24 cellular contexts compared by ENCODE assay signal in the genomic region with DNA sequence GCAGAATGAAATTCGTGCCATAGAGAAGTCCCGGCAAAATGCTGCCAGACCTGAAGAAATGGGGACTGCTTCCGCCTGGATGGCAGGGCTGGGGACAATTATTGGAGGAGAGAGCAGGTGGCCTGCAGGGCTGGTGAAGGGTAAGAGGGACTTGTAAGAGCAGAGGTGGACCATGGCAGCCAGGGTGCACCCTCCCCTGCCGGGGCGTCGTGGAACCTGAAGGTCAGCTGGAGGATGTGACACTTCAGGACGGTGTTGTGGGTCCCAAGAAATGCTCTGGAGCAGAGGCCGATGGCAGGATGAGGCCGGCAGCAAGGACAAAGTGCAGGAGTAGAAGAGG. TPM values are rescaled to one million over a fixed set of nuclear protein-coding genes. Genes with fewer than 3 reads are reported as not detected.
A peak's percentile ranks its signal among the peaks of the same experiment; 100 is the strongest.
DNase-seq lines count a peak whose midpoint lies in the region; ATAC-seq and TF ChIP-seq lines count a peak whose summit lies in the region.
"Had no signal": no experiment of that assay in that cellular context is flagged by ENCODE, and none has a peak within 500 bp of the region (broad histone marks: within the 10 kb centered on the region; RNA-seq: fewer than 3 reads in every experiment).

No MANE protein-coding gene starts in this region.

- no peaks in the 10 kb centered on the region for H3K36me3 Mint-ChIP-seq in progenitor cell of endocrine pancreas (ENCODE audit: insufficient read depth)
- no peaks in the 10 kb centered on the region for H3K36me3 Mint-ChIP-seq in activated T-helper 17 cell treated with anti-CD3 and anti-CD28 coated beads, Interleukin-2, amount 50 U/mL, for 72 hours (ENCODE audit: low read depth)
- H3K36me3 Mint-ChIP-seq: activated naive CD4-positive, alpha-beta T cell treated with anti-CD3 and anti-CD28 coated beads, Interleukin-2, amount 50 U/mL, for 24 hours had no signal

- WGBS in SK-N-SH (ENCODE audit: low lambda C conversion rate), result 91% methylated on average over 9 of the region's 9 CpGs

- no peaks in the 10 kb centered on the region for H3K27me3 Mint-ChIP-seq in progenitor cell of endocrine pancreas
- H3K27me3 Mint-ChIP-seq in activated T-helper 17 cell treated with anti-CD3 and anti-CD28 coated beads, Interleukin-2, amount 50 U/mL, for 72 hours, result peaks cover 39% of the 10 kb centered on the region

- no peak overlapping the region for H3K9ac ChIP-seq in SK-N-SH

- H3K27ac Mint-ChIP-seq in progenitor cell of endocrine pancreas, result peak overlapping the region; percentile 56
- H3K27ac Mint-ChIP-seq in activated T-helper 17 cell treated with anti-CD3 and anti-CD28 coated beads, Interleukin-2, amount 50 U/mL, for 72 hours, result no peak overlapping the region
- H3K27ac Mint-ChIP-seq: activated B cell treated with CpG ODN at 0.5 μM for 24 hours; activated CD8-positive, alpha-beta T cell treated with anti-CD3 and anti-CD28 coated beads for 36 hours; activated naive CD4-positive, alpha-beta T cell treated with anti-CD3 and anti-CD28 coated beads, Interleukin-2, amount 50 U/mL, for 24 hours; activated T-cell treated with anti-CD3 and anti-CD28 coated beads, Interleukin-2, amount 50 U/mL, for 24 hours; T-helper 2 cell treated with Interferon-gamma antibody and Interleukin-4, amounts not matched to agents 5 μg/mL and 100 μg/mL, for 36 hours had no signal

- no peak for TF ChIP-seq RAD21 in SK-N-SH (IDR thresholded peaks at IDR 0.05; ENCODE audit: low read length)

- CTCF ChIA-PET in SK-N-SH (lab: Yijun Ruan, JAX), result no interaction called here

- ATAC-seq in SK-N-SH treated with all-trans-retinoic acid at 6 μM for 48 hours, result no peak
- no peak for ATAC-seq in activated T-helper 17 cell treated with anti-CD3 and anti-CD28 coated beads, Interleukin-2, amount 50 U/mL, for 72 hours (replicated peaks)
- ATAC-seq: activated CD8-positive, alpha-beta T cell treated with anti-CD3 and anti-CD28 coated beads for 36 hours had no signal

- H3F3A ChIP-seq in SK-N-SH (replicated peaks; ENCODE audit: insufficient read depth), result peaks cover 3% of the 10 kb centered on the region

- H3K4me3 ChIP-seq in SK-N-SH (ENCODE audit: low read depth in 2 of 2, low read length in 1 of 2), result no peak overlapping the region
- H3K4me3 ChIP-seq: body of pancreas, GM23248, right lobe of liver had no signal

- no peaks in the 10 kb centered on the region for H3K27me3 ChIP-seq in SK-N-SH (ENCODE audit: insufficient read depth)
- H3K27me3 ChIP-seq: body of pancreas, right lobe of liver had no signal

- no peaks in the 10 kb centered on the region for H3K79me2 ChIP-seq in SK-N-SH (ENCODE audit: insufficient read depth)

- H3K9me3 ChIP-seq in SK-N-SH, result no peaks in the 10 kb centered on the region
- H3K9me3 ChIP-seq: body of pancreas, right lobe of liver had no signal

- no peak overlapping the region for H3K4me3 Mint-ChIP-seq in progenitor cell of endocrine pancreas (ENCODE audit: low read depth)
- H3K4me3 Mint-ChIP-seq in activated T-helper 17 cell treated with anti-CD3 and anti-CD28 coated beads, Interleukin-2, amount 50 U/mL, for 72 hours, result no peak overlapping the region
- H3K4me3 Mint-ChIP-seq: activated B cell treated with CpG ODN at 0.5 μM for 24 hours; activated CD8-positive, alpha-beta T cell treated with anti-CD3 and anti-CD28 coated beads for 36 hours; activated naive CD4-positive, alpha-beta T cell treated with anti-CD3 and anti-CD28 coated beads, Interleukin-2, amount 50 U/mL, for 24 hours; activated T-cell treated with anti-CD3 and anti-CD28 coated beads, Interleukin-2, amount 50 U/mL, for 24 hours; T-helper 2 cell treated with Interferon-gamma antibody and Interleukin-4, amounts not matched to agents 5 μg/mL and 100 μg/mL, for 36 hours had no signal

- H3K4me1 ChIP-seq in SK-N-SH (ENCODE audit: control insufficient read depth in 1 of 2, insufficient read depth in 2 of 2, low read depth in 1 of 2, low read length in 1 of 2), result peaks cover 3 to 9% of the 10 kb centered on the region in 2 experiments; a peak in 3 of 4 replicates
- H3K4me1 ChIP-seq: right lobe of liver had no signal

- no peak for DNase-seq in SK-N-SH
- no peak for DNase-seq in epithelial cell of prostate (ENCODE audit: low read depth, low spot score)
- DNase-seq in progenitor cell of endocrine pancreas (ENCODE audit: low spot score, unreplicated experiment), result no peak
- no peak for DNase-seq in LoVo (ENCODE audit: low spot score)
- no peak for DNase-seq in superior temporal gyrus (ENCODE audit: extremely low spot score)
- DNase-seq in NCI-H1436 (lab: John Stamatoyannopoulos, UW), result no peak
- DNase-seq: activated B cell treated with CpG ODN at 0.5 μM for 24 hours; activated CD8-positive, alpha-beta T cell treated with anti-CD3 and anti-CD28 coated beads for 36 hours; activated T-cell treated with anti-CD3 and anti-CD28 coated beads, Interleukin-2, amount 50 U/mL, for 24 hours; dermis blood vessel endothelial cell; DMS53; NCI-H187; NCI-H446; occipital lobe; SIG-M5; stimulated activated CD4-positive, alpha-beta T cell treated with anti-CD3 and anti-CD28 coated beads, Interleukin-2, amount 100 ng/mL, for 48 hours had no signal

- H3K4me2 ChIP-seq in SK-N-SH, result no peak overlapping the region

- H3K9me2 ChIP-seq in SK-N-SH, result no peaks in the 10 kb centered on the region

- H2AFZ ChIP-seq in SK-N-SH (ENCODE audit: low read depth), result peak overlapping the region; percentile 76; the same call in 1 of the 2 replicates

- no peaks in the 10 kb centered on the region for H3K36me3 ChIP-seq in SK-N-SH (replicated peaks in 1 of 2; ENCODE audit: control insufficient read depth in 1 of 2, insufficient read depth in 2 of 2, low read length in 1 of 2)
- H3K36me3 ChIP-seq: right lobe of liver had no signal

- no peaks in the 10 kb centered on the region for H3K9me3 Mint-ChIP-seq in progenitor cell of endocrine pancreas (ENCODE audit: low read depth)
- peaks cover 5% of the 10 kb centered on the region for H3K9me3 Mint-ChIP-seq in activated T-helper 17 cell treated with anti-CD3 and anti-CD28 coated beads, Interleukin-2, amount 50 U/mL, for 72 hours
- H3K9me3 Mint-ChIP-seq: activated CD8-positive, alpha-beta T cell treated with anti-CD3 and anti-CD28 coated beads for 36 hours; activated naive CD4-positive, alpha-beta T cell treated with anti-CD3 and anti-CD28 coated beads, Interleukin-2, amount 50 U/mL, for 24 hours; activated T-cell treated with anti-CD3 and anti-CD28 coated beads, Interleukin-2, amount 50 U/mL, for 24 hours; T-helper 2 cell treated with Interferon-gamma antibody and Interleukin-4, amounts not matched to agents 5 μg/mL and 100 μg/mL, for 36 hours had no signal

- POLR2A ChIA-PET in SK-N-SH (lab: Yijun Ruan, JAX), result no interaction called here

- H4K20me1 ChIP-seq in SK-N-SH (ENCODE audit: insufficient read depth), result no peaks in the 10 kb centered on the region

- H3K4me1 Mint-ChIP-seq in progenitor cell of endocrine pancreas (ENCODE audit: low read depth), result peaks cover 15% of the 10 kb centered on the region
- no peaks in the 10 kb centered on the region for H3K4me1 Mint-ChIP-seq in activated T-helper 17 cell treated with anti-CD3 and anti-CD28 coated beads, Interleukin-2, amount 50 U/mL, for 72 hours
- H3K4me1 Mint-ChIP-seq: activated naive CD4-positive, alpha-beta T cell treated with anti-CD3 and anti-CD28 coated beads, Interleukin-2, amount 50 U/mL, for 24 hours had no signal

- no peak for TF ChIP-seq EP300 in SK-N-SH (IDR thresholded peaks at IDR 0.05; ENCODE audit: borderline replicate concordance in 1 of 2, low read depth in 1 of 2, low read length in 1 of 2)

- TF ChIP-seq CTCF in SK-N-SH (IDR thresholded peaks at IDR 0.05), result no peak
- TF ChIP-seq CTCF in progenitor cell of endocrine pancreas (IDR thresholded peaks at IDR 0.05; ENCODE audit: unreplicated experiment), result no peak

- H3K27ac ChIP-seq in SK-N-SH (ENCODE audit: low read depth in 2 of 2, low read length in 1 of 2), result peak overlapping the region in 1 of 2 experiments; percentile 80; a peak in 2 of 4 replicates
- H3K27ac ChIP-seq in epithelial cell of prostate, result peak overlapping the region; percentile 96
- H3K27ac ChIP-seq: C4-2B, right lobe of liver had no signal

TF ChIP-seq in SK-N-SH, 30 proteins besides CTCF, POLR2A, EP300 and RAD21:
- no peak for TF ChIP-seq CHD2 (IDR thresholded peaks at IDR 0.05; ENCODE audit: low read length, partially characterized antibody)

TF ChIP-seq in SK-N-SH treated with all-trans-retinoic acid at 6 μM for 48 hours, 23 proteins besides CTCF, POLR2A, EP300 and RAD21 (continues in another document):
- TF ChIP-seq BACH2 (CRISPR knock-in tag; IDR thresholded peaks at IDR 0.05; ENCODE audit: borderline replicate concordance) (no peak), TCF4 (CRISPR knock-in tag; IDR thresholded peaks at IDR 0.05; ENCODE audit: borderline replicate concordance) (no peak), ISL1 (CRISPR knock-in tag; IDR thresholded peaks at IDR 0.05) (no peak), PPARA (CRISPR knock-in tag; IDR thresholded peaks at IDR 0.05; ENCODE audit: borderline replicate concordance) (no peak)
- TF ChIP-seq, protein P1, sequence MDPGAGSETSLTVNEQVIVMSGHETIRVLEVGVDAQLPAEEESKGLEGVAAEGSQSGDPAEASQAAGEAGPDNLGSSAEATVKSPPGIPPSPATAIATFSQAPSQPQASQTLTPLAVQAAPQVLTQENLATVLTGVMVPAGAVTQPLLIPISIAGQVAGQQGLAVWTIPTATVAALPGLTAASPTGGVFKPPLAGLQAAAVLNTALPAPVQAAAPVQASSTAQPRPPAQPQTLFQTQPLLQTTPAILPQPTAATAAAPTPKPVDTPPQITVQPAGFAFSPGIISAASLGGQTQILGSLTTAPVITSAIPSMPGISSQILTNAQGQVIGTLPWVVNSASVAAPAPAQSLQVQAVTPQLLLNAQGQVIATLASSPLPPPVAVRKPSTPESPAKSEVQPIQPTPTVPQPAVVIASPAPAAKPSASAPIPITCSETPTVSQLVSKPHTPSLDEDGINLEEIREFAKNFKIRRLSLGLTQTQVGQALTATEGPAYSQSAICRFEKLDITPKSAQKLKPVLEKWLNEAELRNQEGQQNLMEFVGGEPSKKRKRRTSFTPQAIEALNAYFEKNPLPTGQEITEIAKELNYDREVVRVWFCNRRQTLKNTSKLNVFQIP (CRISPR knock-in tag; IDR thresholded peaks at IDR 0.05; ENCODE audit: borderline replicate concordance, low read depth), result no peak

RNA-seq across cellular contexts. Expression of a gene that starts 40.3 kb away (rescaled TPM):
- polyA plus RNA-seq in SK-N-SH (2012; rRNA removed), result 7.0 and 11.0 TPM in 2 replicates
- 4.2 and 5.7 TPM in 2 replicates for polyA plus RNA-seq in SK-N-SH (2012; cell fraction: cytosol; rRNA removed)
- polyA plus RNA-seq in SK-N-SH (2012; cell fraction: nucleus; rRNA removed), result 33.7 and 42.4 TPM in 2 replicates
- total RNA-seq in progenitor cell of endocrine pancreas, result 28.9 and 30.1 TPM in 2 replicates
- total RNA-seq in activated T-helper 17 cell treated with anti-CD3 and anti-CD28 coated beads, Interleukin-2, amount 50 U/mL, for 72 hours, result 1 to 10 TPM in 1 of 2 donors, not detected in 1; 1.1 TPM

Comparison
In these comparisons a context has a peak if more than half of its experiments do, and no peak if none do; other contexts are left out.
1. RNA of a gene that starts 40.3 kb away (total RNA-seq): 28.9 to 30.1 TPM in progenitor cell of endocrine pancreas; 1.1 TPM in activated T-helper 17 cell treated with anti-CD3 and anti-CD28 coated beads, Interleukin-2, amount 50 U/mL, for 72 hours; every median in the first group is over 10 times any median in the second.